ENCODE assay signal across 8 cellular contexts in the genomic region with DNA sequence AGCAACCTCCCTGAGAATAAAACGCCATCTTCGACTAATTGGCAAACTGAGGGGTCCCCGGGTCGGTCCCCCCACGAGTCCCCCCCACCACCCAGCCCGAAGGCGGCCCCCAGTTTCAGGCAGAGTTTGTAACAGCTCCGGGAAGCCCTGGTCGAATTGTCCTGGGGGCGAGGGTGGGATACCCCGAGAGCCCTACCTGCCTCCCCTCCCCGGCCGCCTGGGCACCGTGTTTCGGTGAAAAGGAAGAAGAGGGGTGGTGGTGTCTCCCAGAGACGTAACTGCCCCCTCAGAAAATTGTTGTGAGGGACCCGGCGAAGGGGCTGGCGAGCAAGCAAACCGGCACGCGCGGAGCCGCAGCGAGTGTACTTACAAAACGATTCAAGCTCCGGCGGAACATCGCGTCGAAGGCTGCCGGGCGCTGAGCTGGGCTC. TPM values are rescaled to one million over a fixed set of nuclear protein-coding genes. Genes with fewer than 3 reads are reported as not detected.
DNase-seq lines count a peak whose midpoint lies in the region; ATAC-seq lines count a peak whose summit lies in the region.

No MANE protein-coding gene starts in this region.

- H3K36me3 Mint-ChIP-seq in activated T-cell treated with anti-CD3 and anti-CD28 coated beads, Interleukin-2, amount 50 U/mL, for 4 hours (ENCODE audit: insufficient read depth): no peaks in the 10 kb centered on the region
- no peaks in the 10 kb centered on the region for H3K36me3 Mint-ChIP-seq in stimulated activated memory B cell treated with anti-CD40 and anti-IgM and Interleukin-4, amounts not matched to agents 10 μg/mL and 1 μg/mL and 100 μg/mL, for 72 hours

- H3K4me3 ChIP-seq in iPS-15b (ENCODE audit: low read depth, low read length): peak overlapping the region; percentile 84

- H3K9ac ChIP-seq in iPS-15b (ENCODE audit: low read depth, low read length): peak overlapping the region; percentile 86

- no peaks in the 10 kb centered on the region for H3K9me3 Mint-ChIP-seq in activated T-cell treated with anti-CD3 and anti-CD28 coated beads, Interleukin-2, amount 50 U/mL, for 4 hours
- H3K9me3 Mint-ChIP-seq in stimulated activated memory B cell treated with anti-CD40 and anti-IgM and Interleukin-4, amounts not matched to agents 10 μg/mL and 1 μg/mL and 100 μg/mL, for 72 hours: no peaks in the 10 kb centered on the region

- H3K4me1 ChIP-seq in iPS-15b (ENCODE audit: control insufficient read depth, insufficient read depth, low read length): peaks cover 29% of the 10 kb centered on the region

- H3K36me3 ChIP-seq in iPS-15b (ENCODE audit: control insufficient read depth, insufficient read depth, low read length): no peaks in the 10 kb centered on the region

- no peaks in the 10 kb centered on the region for H3K9me3 ChIP-seq in iPS-15b (ENCODE audit: control insufficient read depth, insufficient read depth, low read length)

- H3K27me3 Mint-ChIP-seq in activated T-cell treated with anti-CD3 and anti-CD28 coated beads, Interleukin-2, amount 50 U/mL, for 4 hours (ENCODE audit: low read depth): no peaks in the 10 kb centered on the region
- H3K27me3 Mint-ChIP-seq in stimulated activated memory B cell treated with anti-CD40 and anti-IgM and Interleukin-4, amounts not matched to agents 10 μg/mL and 1 μg/mL and 100 μg/mL, for 72 hours: no peaks in the 10 kb centered on the region

- DNase-seq in NCI-H748 (lab: John Stamatoyannopoulos, UW; ENCODE audit: unreplicated experiment) (peak; percentile 40), NCI-H748 treated with DMSO at 0.1 percent for 48 hours (lab: John Stamatoyannopoulos, UW) (no peak), AML-193 (lab: John Stamatoyannopoulos, UW) (no peak), DMS53 treated with DMSO at 0.1 percent for 48 hours (lab: John Stamatoyannopoulos, UW; ENCODE audit: unreplicated experiment) (no peak)
- DNase-seq in activated T-cell treated with anti-CD3 and anti-CD28 coated beads, Interleukin-2, amount 50 U/mL, for 4 hours: no peak

- no peak for ATAC-seq in activated T-cell treated with anti-CD3 and anti-CD28 coated beads, Interleukin-2, amount 50 U/mL, for 4 hours
- no peak for ATAC-seq in stimulated activated memory B cell treated with anti-CD40 and anti-IgM and Interleukin-4, amounts not matched to agents 10 μg/mL and 1 μg/mL and 100 μg/mL, for 72 hours
- no peak for ATAC-seq in HG02678 (IDR thresholded peaks at IDR 0.05; ENCODE audit: unreplicated experiment)

- peak overlapping the region; percentile 90 for H3K27ac Mint-ChIP-seq in stimulated activated memory B cell treated with anti-CD40 and anti-IgM and Interleukin-4, amounts not matched to agents 10 μg/mL and 1 μg/mL and 100 μg/mL, for 72 hours

- H3K27me3 ChIP-seq in iPS-15b (ENCODE audit: control insufficient read depth, insufficient read depth, low read length): peaks cover 3% of the 10 kb centered on the region

- peak overlapping the region; percentile 81 for H3K4me3 Mint-ChIP-seq in activated T-cell treated with anti-CD3 and anti-CD28 coated beads, Interleukin-2, amount 50 U/mL, for 4 hours
- H3K4me3 Mint-ChIP-seq in stimulated activated memory B cell treated with anti-CD40 and anti-IgM and Interleukin-4, amounts not matched to agents 10 μg/mL and 1 μg/mL and 100 μg/mL, for 72 hours: peak overlapping the region; percentile 84

- peaks cover 24% of the 10 kb centered on the region for H3K4me1 Mint-ChIP-seq in activated T-cell treated with anti-CD3 and anti-CD28 coated beads, Interleukin-2, amount 50 U/mL, for 4 hours (ENCODE audit: low read depth)
- peaks cover 12% of the 10 kb centered on the region for H3K4me1 Mint-ChIP-seq in stimulated activated memory B cell treated with anti-CD40 and anti-IgM and Interleukin-4, amounts not matched to agents 10 μg/mL and 1 μg/mL and 100 μg/mL, for 72 hours

RNA-seq across cellular contexts. Expression of a gene that starts 1.2 kb away (rescaled TPM):
- total RNA-seq in activated T-cell treated with anti-CD3 and anti-CD28 coated beads, Interleukin-2, amount 50 U/mL, for 4 hours: 10 to 100 TPM; 12.7 to 15.5 (median 14.1) TPM

RNA-seq across cellular contexts. Expression of a gene that starts 33.7 kb away (rescaled TPM):
- total RNA-seq in activated T-cell treated with anti-CD3 and anti-CD28 coated beads, Interleukin-2, amount 50 U/mL, for 4 hours: not detected
